ENCODE assay signal across 1 cellular context in the genomic region with DNA sequence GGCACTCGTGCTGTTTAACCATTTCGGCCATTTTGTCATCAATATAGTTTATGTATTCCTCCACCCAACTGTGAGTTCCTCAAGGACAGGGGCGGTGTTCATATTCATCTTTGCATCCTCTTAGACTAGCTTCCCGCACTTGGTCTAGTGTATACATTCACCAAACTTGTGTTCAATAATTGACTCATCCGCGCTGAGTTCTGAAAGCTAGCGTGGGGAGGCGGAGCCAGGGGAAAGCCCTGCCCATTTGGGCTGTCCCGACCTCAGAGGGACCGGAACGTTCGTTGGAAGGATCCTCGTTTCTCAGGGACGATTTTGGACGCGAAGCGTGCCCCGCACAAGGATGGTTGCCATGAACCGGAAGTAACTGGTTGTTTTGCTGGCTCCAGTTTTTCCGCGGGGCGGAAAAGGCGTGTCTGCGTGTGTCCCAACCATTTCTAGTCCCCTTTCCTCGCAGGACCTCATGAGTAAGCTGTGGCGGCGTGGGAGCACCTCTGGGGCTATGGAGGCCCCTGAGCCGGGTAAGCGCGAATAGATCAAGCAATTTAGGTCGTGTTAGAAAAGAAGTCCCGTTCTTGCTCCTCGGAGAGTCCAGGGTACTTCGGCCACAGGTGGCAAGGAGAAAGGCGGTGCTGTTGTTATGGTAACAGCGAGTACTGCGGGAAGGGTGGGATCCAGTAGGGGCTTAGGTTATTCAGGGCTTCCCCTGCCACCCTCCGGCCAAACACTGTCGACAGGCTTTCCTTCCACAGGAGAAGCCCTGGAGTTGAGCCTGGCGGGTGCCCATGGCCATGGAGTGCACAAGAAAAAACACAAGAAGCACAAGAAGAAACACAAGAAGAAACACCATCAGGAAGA.
TF ChIP-seq lines count a peak whose summit lies in the region.

Gene INO80B (plus strand): TSS at position 434 of the 858 bp plus-strand sequence. CDS start 30 bp downstream, at position 464.

TF ChIP-seq in K562, 482 proteins besides CTCF, POLR2A, EP300 and RAD21 (continued from another document and continues in another):
- TF ChIP-seq ARID4B (CRISPR knock-in tag; IDR thresholded peaks at IDR 0.05) (peak; percentile 91), ZFP30 (CRISPR knock-in tag; IDR thresholded peaks at IDR 0.05; ENCODE audit: borderline replicate concordance) (no peak), GATAD2B (IDR thresholded peaks at IDR 0.05; ENCODE audit: borderline replicate concordance) (peak; percentile 72; the same call in 1 of the 2 replicates), RBFOX2 (IDR thresholded peaks at IDR 0.05; ENCODE audit: low read depth, low read length) (peak; percentile 64), CHD7 (IDR thresholded peaks at IDR 0.05; ENCODE audit: low read depth, low read length) (no peak), CXXC5 (CRISPR knock-in tag; IDR thresholded peaks at IDR 0.05) (peak; percentile 87), BRF1 (IDR thresholded peaks at IDR 0.05; ENCODE audit: borderline replicate concordance, extremely low read depth, insufficient read length) (no peak), DEAF1 (CRISPR knock-in tag; IDR thresholded peaks at IDR 0.05) (no peak), HDAC3 (IDR thresholded peaks at IDR 0.05; ENCODE audit: borderline replicate concordance, partially characterized antibody) (peak; percentile 46), VEZF1 (CRISPR knock-in tag; IDR thresholded peaks at IDR 0.05) (peak; percentile 69), SMAD3 (CRISPR knock-in tag; conservative IDR thresholded peaks at IDR 0.05) (peak; percentile 85), ZEB2 (IDR thresholded peaks at IDR 0.05) (peak; percentile 99), RBM14 (IDR thresholded peaks at IDR 0.05; ENCODE audit: borderline replicate concordance, insufficient read depth, low read depth, low read length) (no peak), YY1 (IDR thresholded peaks at IDR 0.05; ENCODE audit: borderline replicate concordance in 1 of 3, control insufficient read depth in 1 of 3, extremely low read depth in 1 of 3, insufficient read depth in 3 of 3, insufficient read length in 1 of 3, insufficient replicate concordance in 2 of 3, low read depth in 1 of 3, low read length in 2 of 3) (peak; percentile 96 to 100 (median 99)), NEUROD1 (IDR thresholded peaks at IDR 0.05; ENCODE audit: borderline replicate concordance, low read depth, low read length, partially characterized antibody) (peak; percentile 84), KLF10 (CRISPR knock-in tag; IDR thresholded peaks at IDR 0.05) (no peak), KLF16 (IDR thresholded peaks at IDR 0.05) (0 out of 2 replicates have a peak, but pooled peaks have one; percentile 11), MAZ (CRISPR knock-in tag; conservative IDR thresholded peaks at IDR 0.05 in 1 of 2, IDR thresholded peaks at IDR 0.05 in 1 of 2) (peak; percentile 81 to 93)
- TF ChIP-seq, protein P1, sequence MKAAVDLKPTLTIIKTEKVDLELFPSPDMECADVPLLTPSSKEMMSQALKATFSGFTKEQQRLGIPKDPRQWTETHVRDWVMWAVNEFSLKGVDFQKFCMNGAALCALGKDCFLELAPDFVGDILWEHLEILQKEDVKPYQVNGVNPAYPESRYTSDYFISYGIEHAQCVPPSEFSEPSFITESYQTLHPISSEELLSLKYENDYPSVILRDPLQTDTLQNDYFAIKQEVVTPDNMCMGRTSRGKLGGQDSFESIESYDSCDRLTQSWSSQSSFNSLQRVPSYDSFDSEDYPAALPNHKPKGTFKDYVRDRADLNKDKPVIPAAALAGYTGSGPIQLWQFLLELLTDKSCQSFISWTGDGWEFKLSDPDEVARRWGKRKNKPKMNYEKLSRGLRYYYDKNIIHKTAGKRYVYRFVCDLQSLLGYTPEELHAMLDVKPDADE (conservative IDR thresholded peaks at IDR 0.05; ENCODE audit: control insufficient read depth, low read depth, low read length), result peak; percentile 93
- TF ChIP-seq, protein P2, sequence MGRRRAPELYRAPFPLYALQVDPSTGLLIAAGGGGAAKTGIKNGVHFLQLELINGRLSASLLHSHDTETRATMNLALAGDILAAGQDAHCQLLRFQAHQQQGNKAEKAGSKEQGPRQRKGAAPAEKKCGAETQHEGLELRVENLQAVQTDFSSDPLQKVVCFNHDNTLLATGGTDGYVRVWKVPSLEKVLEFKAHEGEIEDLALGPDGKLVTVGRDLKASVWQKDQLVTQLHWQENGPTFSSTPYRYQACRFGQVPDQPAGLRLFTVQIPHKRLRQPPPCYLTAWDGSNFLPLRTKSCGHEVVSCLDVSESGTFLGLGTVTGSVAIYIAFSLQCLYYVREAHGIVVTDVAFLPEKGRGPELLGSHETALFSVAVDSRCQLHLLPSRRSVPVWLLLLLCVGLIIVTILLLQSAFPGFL (CRISPR knock-in tag; IDR thresholded peaks at IDR 0.05), result peak; percentile 86
- TF ChIP-seq, protein P3, sequence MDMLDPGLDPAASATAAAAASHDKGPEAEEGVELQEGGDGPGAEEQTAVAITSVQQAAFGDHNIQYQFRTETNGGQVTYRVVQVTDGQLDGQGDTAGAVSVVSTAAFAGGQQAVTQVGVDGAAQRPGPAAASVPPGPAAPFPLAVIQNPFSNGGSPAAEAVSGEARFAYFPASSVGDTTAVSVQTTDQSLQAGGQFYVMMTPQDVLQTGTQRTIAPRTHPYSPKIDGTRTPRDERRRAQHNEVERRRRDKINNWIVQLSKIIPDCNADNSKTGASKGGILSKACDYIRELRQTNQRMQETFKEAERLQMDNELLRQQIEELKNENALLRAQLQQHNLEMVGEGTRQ (CRISPR knock-in tag; IDR thresholded peaks at IDR 0.05), result no peak
- TF ChIP-seq, protein P4, sequence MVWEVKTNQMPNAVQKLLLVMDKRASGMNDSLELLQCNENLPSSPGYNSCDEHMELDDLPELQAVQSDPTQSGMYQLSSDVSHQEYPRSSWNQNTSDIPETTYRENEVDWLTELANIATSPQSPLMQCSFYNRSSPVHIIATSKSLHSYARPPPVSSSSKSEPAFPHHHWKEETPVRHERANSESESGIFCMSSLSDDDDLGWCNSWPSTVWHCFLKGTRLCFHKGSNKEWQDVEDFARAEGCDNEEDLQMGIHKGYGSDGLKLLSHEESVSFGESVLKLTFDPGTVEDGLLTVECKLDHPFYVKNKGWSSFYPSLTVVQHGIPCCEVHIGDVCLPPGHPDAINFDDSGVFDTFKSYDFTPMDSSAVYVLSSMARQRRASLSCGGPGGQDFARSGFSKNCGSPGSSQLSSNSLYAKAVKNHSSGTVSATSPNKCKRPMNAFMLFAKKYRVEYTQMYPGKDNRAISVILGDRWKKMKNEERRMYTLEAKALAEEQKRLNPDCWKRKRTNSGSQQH (CRISPR knock-in tag; IDR thresholded peaks at IDR 0.05), result no peak
